Comparison of ENCODE assay signal across 24 cellular contexts in genomic region chr19:46499692-46500091, GRCh38. TPM values are rescaled to one million over a fixed set of nuclear protein-coding genes. Genes with fewer than 3 reads are reported as not detected.
"Had no signal": no experiment of that assay in that cellular context is flagged by ENCODE, and none has a peak within 500 bp of the region (broad histone marks: within the 10 kb centered on the region; RNA-seq: fewer than 3 reads in every experiment).

No MANE protein-coding gene starts in this region.

- H3K36me3 Mint-ChIP-seq: activated naive CD8-positive, alpha-beta T cell treated with anti-CD3 and anti-CD28 coated beads, Interleukin-2, amount 10 ng/mL, durations not matched to agents 7 days and 5 days had no signal

- H3K9me3 Mint-ChIP-seq: activated naive CD8-positive, alpha-beta T cell treated with anti-CD3 and anti-CD28 coated beads, Interleukin-2, amount 10 ng/mL, durations not matched to agents 7 days and 5 days; mesothelial cell of epicardium; nephron had no signal

- H3K9me3 ChIP-seq: tibial artery had no signal

- H3K27ac ChIP-seq: brain microvascular endothelial cell, coronary artery, tibial artery had no signal

- DNase-seq: activated CD4-positive, alpha-beta T cell treated with anti-CD3 and anti-CD28 coated beads, Interleukin-2, amount 50 U/mL, for 48 hours; activated naive CD4-positive, alpha-beta T cell treated with Interleukin-2 at 50 U/mL for 16 hours; activated naive CD8-positive, alpha-beta T cell treated with anti-CD3 and anti-CD28 coated beads, Interleukin-2, amount 10 ng/mL, durations not matched to agents 7 days and 5 days; activated T-cell treated with anti-CD3 and anti-CD28 coated beads for 4 hours; amygdala; brain microvascular endothelial cell; erythroblast; foreskin melanocyte; hypothalamus; islet precursor cell; nucleus accumbens; posterior cingulate gyrus; stimulated activated CD4-positive, alpha-beta T cell treated with anti-CD3 and anti-CD28 coated beads, Interleukin-2, amount 100 ng/mL, for 24 hours; stimulated activated naive CD8-positive, alpha-beta T cell treated with anti-CD3 and anti-CD28 coated beads, Interleukin-15, Interleukin-2, amounts not matched to agents 100 U/mL and 50 U/mL, for 24 hours; substantia nigra; T-helper 17 cell; tibial artery had no signal

- H3K27ac Mint-ChIP-seq: activated naive CD8-positive, alpha-beta T cell treated with anti-CD3 and anti-CD28 coated beads, Interleukin-2, amount 10 ng/mL, durations not matched to agents 7 days and 5 days; mesothelial cell of epicardium; T-helper 17 cell had no signal

- H3K36me3 ChIP-seq: brain microvascular endothelial cell, tibial artery had no signal

- H3K4me3 Mint-ChIP-seq: activated naive CD8-positive, alpha-beta T cell treated with anti-CD3 and anti-CD28 coated beads, Interleukin-2, amount 10 ng/mL, durations not matched to agents 7 days and 5 days; mesothelial cell of epicardium; nephron; T-helper 17 cell had no signal

- H3K4me3 ChIP-seq: coronary artery, tibial artery had no signal

- FAIRE-seq: endometrium, TTC549, urothelium cell line had no signal

- H3K27me3 ChIP-seq: brain microvascular endothelial cell, tibial artery had no signal

RNA-seq across cellular contexts. Expression of gene PNMA8A, which starts 28.3 kb away (rescaled TPM):
- total RNA-seq: lung microvascular endothelial cell, T-helper 17 cell had no signal
